22 cellular contexts compared by ENCODE assay signal in genomic region chr9:72494051-72494450, GRCh38.
A peak's percentile ranks its signal among the peaks of the same experiment; 100 is the strongest.
DNase-seq lines count a peak whose midpoint lies in the region; ATAC-seq, FAIRE-seq and TF ChIP-seq lines count a peak whose summit lies in the region.
"Had no signal": no experiment of that assay in that cellular context is flagged by ENCODE, and none has a peak within 500 bp of the region (broad histone marks: within the 10 kb centered on the region; RNA-seq: fewer than 3 reads in every experiment).

No MANE protein-coding gene starts in this region.

- no peaks in the 10 kb centered on the region for H3K9me3 ChIP-seq in WERI-Rb-1 (ENCODE audit: severe bottlenecking)
- H3K9me3 ChIP-seq: BLaER1 had no signal

- TF ChIP-seq CTCF in D721Med (IDR thresholded peaks at IDR 0.05; ENCODE audit: insufficient read depth, missing control alignments) (no peak), WERI-Rb-1 (IDR thresholded peaks at IDR 0.05; ENCODE audit: low read depth, low read length) (no peak), retinal pigment epithelial cell (conservative IDR thresholded peaks at IDR 0.05; ENCODE audit: low read depth, low read length) (no peak)

- peak; percentile 95 for FAIRE-seq in D721Med (lab: Jason Lieb, UNC)
- FAIRE-seq: A204.1, G401.6, GM12892, GM19239, H1 had no signal

- no peaks in the 10 kb centered on the region for H3K36me3 ChIP-seq in WERI-Rb-1
- H3K36me3 ChIP-seq: BLaER1 had no signal

- H3K27me3 ChIP-seq in WERI-Rb-1 (ENCODE audit: insufficient read depth, low read depth, severe bottlenecking) = no peaks in the 10 kb centered on the region
- H3K27me3 ChIP-seq: BLaER1 had no signal

- H3K4me3 ChIP-seq in WERI-Rb-1 (ENCODE audit: low read depth, low read length) (no peak overlapping the region), retinal pigment epithelial cell (ENCODE audit: low read length) (no peak overlapping the region)
- H3K4me3 ChIP-seq: BLaER1, GM23248 had no signal

- H3K27ac ChIP-seq in WERI-Rb-1 = no peak overlapping the region
- H3K27ac ChIP-seq: 22Rv1, BLaER1, C4-2B, GM23248 had no signal

- no peak for DNase-seq in D721Med (ENCODE audit: insufficient read length, low spot score)
- peak; percentile 95 for DNase-seq in NCI-H82 (lab: John Stamatoyannopoulos, UW)
- peak; percentile 39 for DNase-seq in WERI-Rb-1
- DNase-seq in retinal pigment epithelial cell (ENCODE audit: low read depth) = peak; percentile 37
- DNase-seq in iPS-NIHi7 (ENCODE audit: extremely low spot score) = no peak
- DNase-seq: CD4-positive, CD25-positive, alpha-beta regulatory T cell; CD8-positive, alpha-beta memory T cell; DMS153; DND-41; GM23248; H9; HFFc6 had no signal

- no peak for ATAC-seq in HG03097 (IDR thresholded peaks at IDR 0.05; ENCODE audit: low FRiP score, unreplicated experiment)
- no peak for ATAC-seq in GM18498 (IDR thresholded peaks at IDR 0.05; ENCODE audit: unreplicated experiment)

Comparison
In these comparisons a context has a peak if more than half of its experiments do, and no peak if none do; other contexts are left out.
1. DNase-seq: peak in NCI-H82 (single experiment), WERI-Rb-1 (single experiment) and retinal pigment epithelial cell (single experiment); none in D721Med (single experiment) and iPS-NIHi7 (single experiment).